Comparison of ENCODE assay signal across 16 cellular contexts in genomic region chr1:53412285-53413174, GRCh38. TPM values are rescaled to one million over a fixed set of nuclear protein-coding genes. Genes with fewer than 3 reads are reported as not detected.
DNase-seq lines count a peak whose midpoint lies in the region; ATAC-seq, FAIRE-seq and TF ChIP-seq lines count a peak whose summit lies in the region.
"Had no signal": no experiment of that assay in that cellular context is flagged by ENCODE, and none has a peak within 500 bp of the region (broad histone marks: within the 10 kb centered on the region; RNA-seq: fewer than 3 reads in every experiment).

No MANE protein-coding gene starts in this region.

- POLR2A ChIA-PET in activated CD8-positive, alpha-beta T cell treated with anti-CD3 and anti-CD28 coated beads, Interleukin-2, amount 10 ng/mL, durations not matched to agents 7 days and 5 days (lab: Charles Lee): interaction anchor here (1.2 to 2.7 kb wide), 5 partner anchors 9 to 533 kb away, joined by 3 to 19 read pairs (median 8); partner anchors contain the start of gene IFT25

- peaks cover 9% of the 10 kb centered on the region for H3K27me3 ChIP-seq in lower lobe of right lung (ENCODE audit: low read depth)
- H3K27me3 ChIP-seq in H7 (ENCODE audit: control insufficient read depth, insufficient read depth, low read length): no peaks in the 10 kb centered on the region; the same call in 1 of the 2 replicates
- H3K27me3 ChIP-seq: BE2C, ovary had no signal

- H3K4me3 Mint-ChIP-seq in activated naive CD4-positive, alpha-beta T cell treated with anti-CD3 and anti-CD28 coated beads, Interleukin-2, amount 10 ng/mL, durations not matched to agents 7 days and 5 days: no peak overlapping the region
- H3K4me3 Mint-ChIP-seq in activated CD8-positive, alpha-beta T cell treated with anti-CD3 and anti-CD28 coated beads, Interleukin-2, amount 10 ng/mL, durations not matched to agents 7 days and 5 days: peak overlapping the region; percentile 47

- H3K27ac ChIP-seq in lower lobe of right lung: peak overlapping the region; percentile 18
- H3K27ac ChIP-seq: ovary, WERI-Rb-1 had no signal

- H3K36me3 Mint-ChIP-seq in activated naive CD4-positive, alpha-beta T cell treated with anti-CD3 and anti-CD28 coated beads, Interleukin-2, amount 10 ng/mL, durations not matched to agents 7 days and 5 days: no peaks in the 10 kb centered on the region
- H3K36me3 Mint-ChIP-seq in activated CD8-positive, alpha-beta T cell treated with anti-CD3 and anti-CD28 coated beads, Interleukin-2, amount 10 ng/mL, durations not matched to agents 7 days and 5 days (ENCODE audit: low read depth): no peaks in the 10 kb centered on the region

- H3K4me3 ChIP-seq in lower lobe of right lung: no peak overlapping the region
- no peak overlapping the region for H3K4me3 ChIP-seq in H7 (ENCODE audit: insufficient read depth, low read depth, low read length)
- H3K4me3 ChIP-seq: left lung, ovary had no signal

- ATAC-seq in activated CD8-positive, alpha-beta T cell treated with anti-CD3 and anti-CD28 coated beads, Interleukin-2, amount 10 ng/mL, durations not matched to agents 7 days and 5 days: no peak
- peak; percentile 6 to 81 for ATAC-seq in lower lobe of right lung
- ATAC-seq in GM19397 (IDR thresholded peaks at IDR 0.05; ENCODE audit: unreplicated experiment): no peak

- H3K36me3 ChIP-seq in lower lobe of right lung: no peaks in the 10 kb centered on the region
- no peaks in the 10 kb centered on the region for H3K36me3 ChIP-seq in H7 (replicated peaks; ENCODE audit: control insufficient read depth, insufficient read depth, low read length)
- H3K36me3 ChIP-seq: BE2C, left lung, ovary, WERI-Rb-1 had no signal

- no peaks in the 10 kb centered on the region for H3K9me3 ChIP-seq in lower lobe of right lung
- H3K9me3 ChIP-seq: BE2C, left lung, ovary had no signal

- no peak for TF ChIP-seq CTCF in lower lobe of right lung (IDR thresholded peaks at IDR 0.05)

- CTCF ChIA-PET in activated naive CD4-positive, alpha-beta T cell treated with anti-CD3 and anti-CD28 coated beads, Interleukin-2, amount 10 ng/mL, durations not matched to agents 7 days and 5 days (lab: Charles Lee): interaction anchor here (0.6 to 2.7 kb wide), 3 partner anchors 19 to 1532 kb away, joined by 3 to 23 read pairs (median 16); no protein-coding TSS in a partner anchor
- CTCF ChIA-PET in activated CD8-positive, alpha-beta T cell treated with anti-CD3 and anti-CD28 coated beads, Interleukin-2, amount 10 ng/mL, durations not matched to agents 7 days and 5 days (lab: Charles Lee): interaction anchor here (1.0 to 3.1 kb wide), 8 partner anchors 8 to 135 kb away, joined by 4 to 34 read pairs (median 6); no protein-coding TSS in a partner anchor

- H3K27ac Mint-ChIP-seq in activated naive CD4-positive, alpha-beta T cell treated with anti-CD3 and anti-CD28 coated beads, Interleukin-2, amount 10 ng/mL, durations not matched to agents 7 days and 5 days: peak overlapping the region; percentile 99
- H3K27ac Mint-ChIP-seq in activated CD8-positive, alpha-beta T cell treated with anti-CD3 and anti-CD28 coated beads, Interleukin-2, amount 10 ng/mL, durations not matched to agents 7 days and 5 days: peak overlapping the region; percentile 99

- peak; percentile 68 for FAIRE-seq in urothelium cell line (lab: Jason Lieb, UNC)

- peaks cover 49% of the 10 kb centered on the region for H3K4me1 Mint-ChIP-seq in activated naive CD4-positive, alpha-beta T cell treated with anti-CD3 and anti-CD28 coated beads, Interleukin-2, amount 10 ng/mL, durations not matched to agents 7 days and 5 days
- H3K4me1 Mint-ChIP-seq in activated CD8-positive, alpha-beta T cell treated with anti-CD3 and anti-CD28 coated beads, Interleukin-2, amount 10 ng/mL, durations not matched to agents 7 days and 5 days (ENCODE audit: low read depth): peaks cover 68% of the 10 kb centered on the region

- H3K9me3 Mint-ChIP-seq in activated naive CD4-positive, alpha-beta T cell treated with anti-CD3 and anti-CD28 coated beads, Interleukin-2, amount 10 ng/mL, durations not matched to agents 7 days and 5 days: no peaks in the 10 kb centered on the region
- no peaks in the 10 kb centered on the region for H3K9me3 Mint-ChIP-seq in activated CD8-positive, alpha-beta T cell treated with anti-CD3 and anti-CD28 coated beads, Interleukin-2, amount 10 ng/mL, durations not matched to agents 7 days and 5 days (ENCODE audit: insufficient read depth)

- DNase-seq in activated naive CD4-positive, alpha-beta T cell treated with anti-CD3 and anti-CD28 coated beads, Interleukin-2, amount 10 ng/mL, durations not matched to agents 7 days and 5 days: no peak
- no peak for DNase-seq in activated naive CD4-positive, alpha-beta T cell (lab: John Stamatoyannopoulos, UW)
- DNase-seq in activated CD8-positive, alpha-beta T cell treated with anti-CD3 and anti-CD28 coated beads, Interleukin-2, amount 10 ng/mL, durations not matched to agents 7 days and 5 days: no peak
- no peak for DNase-seq in lower lobe of right lung
- DNase-seq in urothelium cell line (ENCODE audit: low spot score): no peak
- DNase-seq in NCI-H2029 (lab: John Stamatoyannopoulos, UW): no peak
- DNase-seq in H7: no peak
- DNase-seq: BE2C, GDM1, left lung, NCI-H187 treated with DMSO at 0.1 percent for 48 hours, OCI-M1, ovary, WERI-Rb-1 had no signal

- H3K27me3 Mint-ChIP-seq in activated naive CD4-positive, alpha-beta T cell treated with anti-CD3 and anti-CD28 coated beads, Interleukin-2, amount 10 ng/mL, durations not matched to agents 7 days and 5 days: peaks cover 7% of the 10 kb centered on the region
- H3K27me3 Mint-ChIP-seq in activated CD8-positive, alpha-beta T cell treated with anti-CD3 and anti-CD28 coated beads, Interleukin-2, amount 10 ng/mL, durations not matched to agents 7 days and 5 days (ENCODE audit: low read depth): no peaks in the 10 kb centered on the region

- intact Hi-C loops in lower lobe of right lung (cut with DNase I): no loop called here

- H3K4me1 ChIP-seq in lower lobe of right lung: peaks cover 15% of the 10 kb centered on the region
- H3K4me1 ChIP-seq: left lung had no signal

RNA-seq across cellular contexts. Expression of gene DMRTB1, which starts 46.7 kb away (rescaled TPM):
- not detected for total RNA-seq in activated CD8-positive, alpha-beta T cell treated with anti-CD3 and anti-CD28 coated beads, Interleukin-2, amount 10 ng/mL, durations not matched to agents 7 days and 5 days
- total RNA-seq in lower lobe of right lung: not detected
- 0.22 and 0.55 TPM in 2 replicates for total RNA-seq in H7 (2014; rRNA removed; shearing (Covaris generic))
- total RNA-seq: left lung, ovary, subcutaneous adipose tissue had no signal

Comparison
In these comparisons a context has a peak if more than half of its experiments do, and no peak if none do; other contexts are left out.
1. ATAC-seq: peak in lower lobe of right lung (2 of 2); none in activated CD8-positive, alpha-beta T cell treated with anti-CD3 and anti-CD28 coated beads, Interleukin-2, amount 10 ng/mL, durations not matched to agents 7 days and 5 days (single experiment) and GM19397 (single experiment).